ENCODE assay signal across 13 cellular contexts in genomic region chr15:90762109-90762508, GRCh38. TPM values are rescaled to one million over a fixed set of nuclear protein-coding genes. Genes with fewer than 3 reads are reported as not detected.
A peak's percentile ranks its signal among the peaks of the same experiment; 100 is the strongest.
DNase-seq lines count a peak whose midpoint lies in the region; ATAC-seq and TF ChIP-seq lines count a peak whose summit lies in the region.
"Had no signal": no experiment of that assay in that cellular context is flagged by ENCODE, and none has a peak within 500 bp of the region (broad histone marks: within the 10 kb centered on the region; RNA-seq: fewer than 3 reads in every experiment).

No MANE protein-coding gene starts in this region.

- H3K27me3 Mint-ChIP-seq in activated naive CD8-positive, alpha-beta T cell treated with anti-CD3 and anti-CD28 coated beads, Interleukin-2, amount 50 U/mL, for 24 hours: no peaks in the 10 kb centered on the region
- H3K27me3 Mint-ChIP-seq in glutamatergic neuron (ENCODE audit: unreplicated experiment): no peaks in the 10 kb centered on the region

- H3K36me3 ChIP-seq in HEK293 (ENCODE audit: control insufficient read depth in 2 of 2, insufficient read depth in 1 of 2, low read length in 2 of 2) (peaks cover 71 to 79% of the 10 kb centered on the region in 2 experiments), right atrium auricular region (no peaks in the 10 kb centered on the region), skeletal muscle satellite cell (ENCODE audit: insufficient read depth, low read length) (no peaks in the 10 kb centered on the region)

- H3K9me3 ChIP-seq in HEK293 (ENCODE audit: control insufficient read depth, insufficient read depth, low read depth, low read length) (no peaks in the 10 kb centered on the region), right atrium auricular region (no peaks in the 10 kb centered on the region), skeletal muscle satellite cell (replicated peaks; ENCODE audit: low read length) (no peaks in the 10 kb centered on the region)
- H3K9me3 ChIP-seq: SJSA1 had no signal

- H3K9me3 Mint-ChIP-seq in activated naive CD8-positive, alpha-beta T cell treated with anti-CD3 and anti-CD28 coated beads, Interleukin-2, amount 50 U/mL, for 24 hours: no peaks in the 10 kb centered on the region
- H3K9me3 Mint-ChIP-seq in glutamatergic neuron (ENCODE audit: unreplicated experiment): no peaks in the 10 kb centered on the region

- H3K4me1 ChIP-seq in HEK293 (ENCODE audit: control insufficient read depth, insufficient read depth, low read length) (no peaks in the 10 kb centered on the region), right atrium auricular region (peaks cover 0 to 26% of the 10 kb centered on the region in 2 donors), skeletal muscle satellite cell (ENCODE audit: control insufficient read depth, insufficient read depth, low read length) (peaks cover 12% of the 10 kb centered on the region)

- H3K4me3 ChIP-seq in HEK293 (ENCODE audit: low read depth, low read length): no peak overlapping the region
- H3K4me3 ChIP-seq in right atrium auricular region: peak overlapping the region; percentile 9 to 25
- H3K4me3 ChIP-seq in skeletal muscle satellite cell (ENCODE audit: low read length): no peak overlapping the region
- H3K4me3 ChIP-seq: SJSA1 had no signal

- CTCF ChIA-PET in HEK293 (lab: Yijun Ruan, JAX): interaction anchor here (1.1 to 2.0 kb wide), 3 partner anchors 12 to 442 kb away, joined by 3 to 10 read pairs (median 7); no protein-coding TSS in a partner anchor

- POLR2A ChIA-PET in HEK293 (lab: Yijun Ruan, JAX): interaction anchor here (0.6 kb wide), 2 partner anchors 12 to 26 kb away, joined by 3 to 4 read pairs; no protein-coding TSS in a partner anchor

- H3K4me1 Mint-ChIP-seq in activated naive CD8-positive, alpha-beta T cell treated with anti-CD3 and anti-CD28 coated beads, Interleukin-2, amount 50 U/mL, for 24 hours: no peaks in the 10 kb centered on the region
- no peaks in the 10 kb centered on the region for H3K4me1 Mint-ChIP-seq in glutamatergic neuron (ENCODE audit: low read depth, unreplicated experiment)

- no peak for DNase-seq in activated naive CD8-positive, alpha-beta T cell treated with anti-CD3 and anti-CD28 coated beads, Interleukin-2, amount 50 U/mL, for 24 hours
- DNase-seq in right atrium auricular region (ENCODE audit: low spot score): peak; percentile 88
- no peak for DNase-seq in glutamatergic neuron
- DNase-seq: activated CD8-positive, alpha-beta memory T cell treated with anti-CD3 and anti-CD28 coated beads, Interleukin-2, amount 50 U/mL, for 48 hours; NCI-H187 treated with DMSO at 0.1 percent for 48 hours; stimulated activated CD4-positive, alpha-beta T cell treated with anti-CD3 and anti-CD28 coated beads, Interleukin-4, amount 100 ng/mL, for 1 hour had no signal

- no peak overlapping the region for H3K9ac ChIP-seq in skeletal muscle satellite cell (ENCODE audit: low read depth, low read length)

- peak overlapping the region; percentile 12 for H3K4me2 ChIP-seq in skeletal muscle satellite cell (ENCODE audit: low read length)

- ATAC-seq in activated naive CD8-positive, alpha-beta T cell treated with anti-CD3 and anti-CD28 coated beads, Interleukin-2, amount 50 U/mL, for 24 hours: no peak
- ATAC-seq in HG03280 (IDR thresholded peaks at IDR 0.05; ENCODE audit: unreplicated experiment): no peak
- ATAC-seq in HG03139 (IDR thresholded peaks at IDR 0.05; ENCODE audit: unreplicated experiment): no peak
- ATAC-seq in GM19023 (IDR thresholded peaks at IDR 0.05; ENCODE audit: unreplicated experiment): no peak
- ATAC-seq: left colon had no signal

- H3K27me3 ChIP-seq in right atrium auricular region (no peaks in the 10 kb centered on the region), skeletal muscle satellite cell (ENCODE audit: control insufficient read depth, insufficient read depth, low read length) (no peaks in the 10 kb centered on the region)
- H3K27me3 ChIP-seq: SJSA1 had no signal

- no peak overlapping the region for H3K4me3 Mint-ChIP-seq in activated naive CD8-positive, alpha-beta T cell treated with anti-CD3 and anti-CD28 coated beads, Interleukin-2, amount 50 U/mL, for 24 hours
- no peak overlapping the region for H3K4me3 Mint-ChIP-seq in glutamatergic neuron (ENCODE audit: unreplicated experiment)

- peaks cover 47% of the 10 kb centered on the region for H3K36me3 Mint-ChIP-seq in activated naive CD8-positive, alpha-beta T cell treated with anti-CD3 and anti-CD28 coated beads, Interleukin-2, amount 50 U/mL, for 24 hours (ENCODE audit: low read depth)
- no peaks in the 10 kb centered on the region for H3K36me3 Mint-ChIP-seq in glutamatergic neuron (ENCODE audit: unreplicated experiment)

- no peak overlapping the region for H3K27ac ChIP-seq in HEK293 (ENCODE audit: extremely low read depth, low read depth, low read length)
- peak overlapping the region; percentile 83 to 94 for H3K27ac ChIP-seq in right atrium auricular region
- H3K27ac ChIP-seq: SJSA1 had no signal

- H3K27ac Mint-ChIP-seq in activated naive CD8-positive, alpha-beta T cell treated with anti-CD3 and anti-CD28 coated beads, Interleukin-2, amount 50 U/mL, for 24 hours: peak overlapping the region; percentile 57
- no peak overlapping the region for H3K27ac Mint-ChIP-seq in glutamatergic neuron (ENCODE audit: unreplicated experiment)

- no peak for TF ChIP-seq CTCF in HEK293 (tag by site-specific recombination; IDR thresholded peaks at IDR 0.05)
- TF ChIP-seq CTCF in right atrium auricular region (IDR thresholded peaks at IDR 0.05): no peak
- TF ChIP-seq CTCF in glutamatergic neuron (IDR thresholded peaks at IDR 0.05; ENCODE audit: partially characterized antibody, unreplicated experiment): no peak

TF ChIP-seq in HEK293, 187 proteins besides CTCF, POLR2A, EP300 and RAD21:
- TF ChIP-seq ZNF350 (tag by site-specific recombination; IDR thresholded peaks at IDR 0.05): no peak
- TF ChIP-seq ZNF501 (tag by site-specific recombination; IDR thresholded peaks at IDR 0.05): no peak
- 0 out of 2 replicates have a peak, but pooled peaks have one; percentile 25 for TF ChIP-seq ZNF600 (tag by site-specific recombination; IDR thresholded peaks at IDR 0.05)
TF ChIP-seq in HEK293: peak in this region for 1.

RNA-seq across cellular contexts. Expression of gene BLM, which starts 45.0 kb away (rescaled TPM):
- total RNA-seq in right atrium auricular region (10 to 100 TPM; 19.3 to 26.7 TPM), glutamatergic neuron (ENCODE audit: unreplicated experiment) (5.4 TPM)
- total RNA-seq in skeletal muscle satellite cell (2012; rRNA removed): 5.5 and 7.1 TPM in 2 replicates

Comparison
In these comparisons a context has a peak if more than half of its experiments do, and no peak if none do; other contexts are left out.
1. H3K4me3 ChIP-seq: peak in right atrium auricular region (2 of 2); none in HEK293 (single experiment) and skeletal muscle satellite cell (single experiment).